Comparison of ENCODE assay signal across 8 cellular contexts in the genomic region with DNA sequence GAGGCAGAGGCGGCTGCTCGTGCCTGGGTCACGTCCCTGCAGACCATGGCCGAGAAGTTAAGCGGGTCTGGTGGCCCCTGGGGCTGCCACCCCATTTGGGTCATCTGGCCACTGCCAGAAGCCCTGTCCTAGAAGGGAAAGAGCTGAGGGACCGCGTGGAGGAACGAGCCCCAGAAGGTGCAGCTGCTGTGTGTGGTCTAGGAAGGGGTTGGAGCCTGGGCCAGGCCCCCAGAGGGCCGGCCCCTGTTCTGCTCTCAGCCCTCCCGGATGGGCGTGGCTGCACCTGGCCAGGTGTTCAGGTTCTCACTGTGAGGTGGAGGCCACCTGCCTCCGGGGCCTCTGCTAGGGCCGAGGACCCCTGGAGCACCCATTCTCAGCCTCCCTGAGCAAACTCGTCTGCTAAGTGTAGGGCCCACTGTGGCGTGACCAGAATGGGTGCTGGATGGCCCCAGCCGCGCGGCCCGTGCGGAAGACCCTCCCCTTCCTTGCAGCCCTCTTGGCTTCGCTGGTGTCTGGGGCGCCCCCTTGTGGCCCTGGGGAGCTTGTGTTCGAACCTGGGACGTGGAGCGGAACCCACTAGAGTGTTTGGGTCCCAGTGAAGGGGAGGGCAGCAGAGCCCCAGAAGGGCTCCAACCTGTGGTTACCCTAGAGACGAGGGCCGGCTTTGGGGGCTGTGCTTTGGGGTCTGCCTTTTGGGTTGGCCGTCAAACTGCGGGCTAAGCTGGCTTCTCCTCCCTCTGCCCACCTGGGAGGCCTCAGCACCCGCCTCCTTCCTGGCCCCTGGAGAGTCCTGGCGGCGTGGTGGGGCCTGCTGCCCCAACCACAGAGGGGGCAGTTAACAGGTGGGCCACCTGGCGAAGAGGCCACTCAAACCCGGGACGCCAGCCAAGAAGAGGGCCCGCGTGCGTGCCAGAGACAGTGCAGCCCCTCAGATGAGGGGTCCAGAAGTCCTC. TPM values are rescaled to one million over a fixed set of nuclear protein-coding genes. Genes with fewer than 3 reads are reported as not detected.
A peak's percentile ranks its signal among the peaks of the same experiment; 100 is the strongest.
DNase-seq lines count a peak whose midpoint lies in the region; ATAC-seq and TF ChIP-seq lines count a peak whose summit lies in the region.

No MANE protein-coding gene starts in this region.

- H3K9me3 Mint-ChIP-seq in glutamatergic neuron (ENCODE audit: unreplicated experiment), result peaks cover 20% of the 10 kb centered on the region

- DNase-seq in EL, result peak; percentile 66
- DNase-seq in M059J (ENCODE audit: low read depth), result peak; percentile 21
- DNase-seq in SHP77 treated with DMSO at 0.1 percent for 48 hours (lab: John Stamatoyannopoulos, UW), result peak; percentile 24
- DNase-seq in activated gamma-delta T cell treated with anti-CD3 and anti-CD28 coated beads, Interleukin-2, amount 50 U/mL, for 16 hours (ENCODE audit: low read depth), result peak; percentile 53
- peak; percentile 93 for DNase-seq in glutamatergic neuron
- peak; percentile 86 for DNase-seq in retina
- no peak for DNase-seq in superior temporal gyrus (ENCODE audit: extremely low spot score)

- H3K36me3 Mint-ChIP-seq in glutamatergic neuron (ENCODE audit: unreplicated experiment), result peaks cover 5% of the 10 kb centered on the region

- H3K27ac Mint-ChIP-seq in glutamatergic neuron (ENCODE audit: unreplicated experiment), result peak overlapping the region; percentile 87

- ATAC-seq in GM21825 (IDR thresholded peaks at IDR 0.05; ENCODE audit: unreplicated experiment), result no peak

- peak overlapping the region; percentile 82 for H3K4me3 Mint-ChIP-seq in glutamatergic neuron (ENCODE audit: unreplicated experiment)

- H3K4me1 Mint-ChIP-seq in glutamatergic neuron (ENCODE audit: low read depth, unreplicated experiment), result peaks cover 24% of the 10 kb centered on the region

- TF ChIP-seq CTCF in glutamatergic neuron (IDR thresholded peaks at IDR 0.05; ENCODE audit: partially characterized antibody, unreplicated experiment), result peak; percentile 88

- peaks cover 16% of the 10 kb centered on the region for H3K27me3 Mint-ChIP-seq in glutamatergic neuron (ENCODE audit: unreplicated experiment)

RNA-seq across cellular contexts. Expression of gene LRCOL1, which starts 49.3 kb away (rescaled TPM):
- total RNA-seq in M059J (2014; rRNA removed; shearing (Covaris generic)), result not detected in 2 replicates
- total RNA-seq in glutamatergic neuron (ENCODE audit: unreplicated experiment), result not detected

RNA-seq across cellular contexts. Expression of gene P2RX2, which starts 57.5 kb away (rescaled TPM):
- not detected in 2 replicates for total RNA-seq in M059J (2014; rRNA removed; shearing (Covaris generic))
- 4.1 TPM for total RNA-seq in glutamatergic neuron (ENCODE audit: unreplicated experiment)
